ENCODE assay signal across 8 cellular contexts in the genomic region with DNA sequence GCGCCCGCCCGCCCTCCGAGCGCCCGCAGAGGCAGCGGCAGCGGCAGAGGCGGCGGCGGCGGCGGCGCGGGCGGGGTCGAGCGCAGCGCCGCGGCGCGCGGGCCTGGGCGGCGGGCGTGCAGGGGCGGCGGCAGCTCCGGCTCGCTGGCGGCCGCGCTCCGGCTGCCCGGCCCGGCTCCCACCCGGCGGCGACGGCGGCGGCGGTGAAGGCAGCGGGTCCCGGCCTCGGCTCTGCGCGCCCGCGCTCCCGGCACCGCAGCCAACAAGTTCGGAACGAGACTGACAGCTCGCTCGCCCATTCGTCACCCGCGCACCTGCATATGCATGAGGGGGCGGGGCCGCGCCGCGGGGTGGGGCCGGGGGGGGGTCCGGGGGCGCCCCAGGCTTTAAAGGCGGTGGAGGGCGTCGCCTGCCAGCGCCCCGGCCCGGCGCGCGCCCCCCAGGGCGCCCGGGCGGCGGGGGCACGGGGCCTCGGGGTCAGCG. TPM values are rescaled to one million over a fixed set of nuclear protein-coding genes. Genes with fewer than 3 reads are reported as not detected.
DNase-seq lines count a peak whose midpoint lies in the region; TF ChIP-seq lines count a peak whose summit lies in the region.

A gene (minus strand): TSS at position 281 of the 483 bp plus-strand sequence. CDS start 356 bp downstream, outside the sequence.

- no peak within 1 kb of the TSS for H2AFZ ChIP-seq in osteoblast (ENCODE audit: low read length)

- DNase-seq in HUDEP-2 (lab: John Stamatoyannopoulos, UW; ENCODE audit: unreplicated experiment in 76 of 76) (peak in 55 of 76 experiments; percentile 7 to 70 (median 47)), T-helper 2 cell (peak; percentile 28 to 60 (median 31)), brain microvascular endothelial cell (peak; percentile 12), iPS-NIHi7 (ENCODE audit: extremely low spot score) (peak; percentile 79), osteoblast (ENCODE audit: insufficient read length, low spot score, missing footprints) (no peak)
- DNase-seq in stimulated activated CD4-positive, alpha-beta T cell treated with anti-CD3 and anti-CD28 coated beads, Interleukin-1b, Interleukin-23, amount 100 ng/mL, for 24 hours (ENCODE audit: low read depth in 4 of 4, low spot score in 1 of 4): peak in 3 of 4 experiments; percentile 33 to 47 (median 43)
- DNase-seq in NK-92 treated with Interleukin-12 subunit alpha and Interleukin-12 subunit beta, amount 100 ng/mL, for 24 hours (lab: John Stamatoyannopoulos, UW): no peak

- peak within 1 kb of the TSS in 8 of 11 experiments; percentile 48 to 82 (median 72); a peak in 15 of 22 replicates for H3K27ac ChIP-seq in BLaER1 treated with 17β-estradiol and CSF1 and Interleukin-3, amounts not matched to agents 10 nM and 100 nM
- H3K27ac ChIP-seq in brain microvascular endothelial cell: no peak within 1 kb of the TSS
- no peak within 1 kb of the TSS for H3K27ac ChIP-seq in osteoblast (ENCODE audit: low read depth, low read length)

- peaks cover 44 to 92% (median 91%) of the 10 kb centered on the region in 10 experiments for H3K4me1 ChIP-seq in BLaER1 treated with 17β-estradiol and CSF1 and Interleukin-3, amounts not matched to agents 10 nM and 100 nM
- H3K4me1 ChIP-seq in osteoblast (ENCODE audit: insufficient read depth, low read length): no peaks in the 10 kb centered on the region

- in situ Hi-C loops in brain microvascular endothelial cell (cut with HindIII; ENCODE audit: low pct_ligation_motif_present, low sequenced_read_pairs): no loop called here

- H3K9me3 ChIP-seq in BLaER1 treated with 17β-estradiol and CSF1 and Interleukin-3, amounts not matched to agents 10 nM and 100 nM (replicated peaks in 1 of 11): no peaks in the 10 kb centered on the region
- H3K9me3 ChIP-seq in osteoblast (ENCODE audit: low read depth, low read length): no peaks in the 10 kb centered on the region

- no peak for TF ChIP-seq CTCF in brain microvascular endothelial cell (IDR thresholded peaks at IDR 0.05; ENCODE audit: low read depth, low read length, missing control alignments)
- no peak for TF ChIP-seq CTCF in osteoblast (IDR thresholded peaks at IDR 0.05; ENCODE audit: extremely low read depth, low read depth, low read length)

- H3K4me2 ChIP-seq in BLaER1 treated with 17β-estradiol and CSF1 and Interleukin-3, amounts not matched to agents 10 nM and 100 nM: peak within 1 kb of the TSS; percentile 97 to 100 (median 100)
- H3K4me2 ChIP-seq in osteoblast (ENCODE audit: insufficient read depth, low read length): no peak within 1 kb of the TSS

- H3K9ac ChIP-seq in BLaER1 treated with 17β-estradiol and CSF1 and Interleukin-3, amounts not matched to agents 10 nM and 100 nM: peak within 1 kb of the TSS; percentile 18 to 82 (median 69); a peak in 21 of 22 replicates

- no peaks in the 10 kb centered on the region for H3K79me2 ChIP-seq in osteoblast (ENCODE audit: insufficient read depth, low read length)

- peaks cover 0 to 29% (median 0%) of the 10 kb centered on the region in 11 experiments; a peak in 8 of 22 replicates for H3K27me3 ChIP-seq in BLaER1 treated with 17β-estradiol and CSF1 and Interleukin-3, amounts not matched to agents 10 nM and 100 nM
- H3K27me3 ChIP-seq in brain microvascular endothelial cell (replicated peaks) (peaks cover 17% of the 10 kb centered on the region), osteoblast (ENCODE audit: insufficient read depth, low read length) (peaks cover 21% of the 10 kb centered on the region)

- no peaks in the 10 kb centered on the region for H3K36me3 ChIP-seq in BLaER1 treated with 17β-estradiol and CSF1 and Interleukin-3, amounts not matched to agents 10 nM and 100 nM
- H3K36me3 ChIP-seq in brain microvascular endothelial cell (replicated peaks): no peaks in the 10 kb centered on the region
- H3K36me3 ChIP-seq in osteoblast (ENCODE audit: insufficient read depth, low read length): no peaks in the 10 kb centered on the region

- peaks cover 27 to 85% (median 65%) of the 10 kb centered on the region in 11 experiments; a peak in 19 of 22 replicates for H4K20me1 ChIP-seq in BLaER1 treated with 17β-estradiol and CSF1 and Interleukin-3, amounts not matched to agents 10 nM and 100 nM
- no peaks in the 10 kb centered on the region for H4K20me1 ChIP-seq in osteoblast (ENCODE audit: insufficient read depth, low read length)

- peak within 1 kb of the TSS; percentile 54 to 71 (median 64) for H3K4me3 ChIP-seq in BLaER1 treated with 17β-estradiol and CSF1 and Interleukin-3, amounts not matched to agents 10 nM and 100 nM
- H3K4me3 ChIP-seq in brain microvascular endothelial cell (ENCODE audit: low read depth, low read length) (no peak within 1 kb of the TSS), osteoblast (ENCODE audit: insufficient read depth, low read length) (no peak within 1 kb of the TSS)

RNA-seq across cellular contexts. Expression of the gene that starts here (rescaled TPM):
- total RNA-seq in osteoblast: 1.8 and 3.3 TPM in 2 replicates

Comparison
In these comparisons a context has a peak if more than half of its experiments do, and no peak if none do; other contexts are left out.
1. H3K27ac ChIP-seq: peak in BLaER1 treated with 17β-estradiol and CSF1 and Interleukin-3, amounts not matched to agents 10 nM and 100 nM (8 of 11); none in brain microvascular endothelial cell (single experiment) and osteoblast (single experiment).
2. H3K4me3 ChIP-seq: peak in BLaER1 treated with 17β-estradiol and CSF1 and Interleukin-3, amounts not matched to agents 10 nM and 100 nM (10 of 10); none in brain microvascular endothelial cell (single experiment) and osteoblast (single experiment).
3. DNase-seq: peak in HUDEP-2 (55 of 76), T-helper 2 cell (5 of 5), brain microvascular endothelial cell (single experiment), iPS-NIHi7 (single experiment) and stimulated activated CD4-positive, alpha-beta T cell treated with anti-CD3 and anti-CD28 coated beads, Interleukin-1b, Interleukin-23, amount 100 ng/mL, for 24 hours (3 of 4); none in osteoblast (single experiment) and NK-92 treated with Interleukin-12 subunit alpha and Interleukin-12 subunit beta, amount 100 ng/mL, for 24 hours (single experiment).